In the genomic region with DNA sequence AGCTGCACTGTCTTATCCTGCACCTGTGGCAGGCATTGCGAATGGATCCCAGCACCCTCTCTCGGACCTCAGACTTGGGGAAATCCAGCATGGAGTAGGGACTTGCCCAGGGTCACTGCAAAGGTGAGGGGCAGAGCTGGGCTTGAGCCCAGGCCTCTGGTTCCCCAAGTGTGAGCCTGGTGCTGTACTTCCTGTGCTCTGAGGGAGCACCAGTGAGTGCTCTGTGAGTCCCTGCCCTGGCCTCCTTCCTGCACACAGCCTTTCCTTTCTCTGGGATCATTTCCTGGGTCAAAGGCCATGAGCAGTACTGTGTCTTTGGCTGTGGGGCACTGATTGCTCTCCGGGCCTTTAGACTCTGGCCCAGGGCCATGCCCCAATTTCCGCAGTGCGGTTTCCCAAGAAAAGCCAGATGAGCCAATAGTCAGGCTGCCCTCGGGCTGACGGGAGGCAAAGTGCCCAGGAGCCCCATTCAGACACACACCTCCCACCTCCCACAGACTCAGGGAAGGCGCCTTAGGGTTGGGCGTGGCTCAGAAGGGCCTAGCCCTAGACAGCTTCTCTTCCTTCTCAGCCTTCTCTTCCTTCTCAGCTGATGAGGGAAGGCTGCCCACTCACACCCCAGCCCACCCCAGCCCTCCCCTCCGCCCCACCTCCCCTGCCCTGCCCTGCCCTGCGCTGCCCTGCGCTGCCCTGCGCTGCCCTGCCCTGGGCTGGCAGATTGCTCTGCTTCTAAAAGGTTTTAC, we compare ENCODE assay signal across 1 cellular context.
TF ChIP-seq lines count a peak whose summit lies in the region.

No MANE protein-coding gene starts in this region.

TF ChIP-seq in WTC11, 78 proteins besides CTCF, POLR2A, EP300 and RAD21 (continued from another document):
- no peak for TF ChIP-seq PRDM15 (CRISPR knock-in tag; IDR thresholded peaks at IDR 0.05)
- TF ChIP-seq NFATC4 (CRISPR knock-in tag; IDR thresholded peaks at IDR 0.05): no peak
- no peak for TF ChIP-seq ATF1 (CRISPR knock-in tag; IDR thresholded peaks at IDR 0.05)
- no peak for TF ChIP-seq ZSCAN18 (CRISPR knock-in tag; IDR thresholded peaks at IDR 0.05)
- TF ChIP-seq CREM (CRISPR knock-in tag; IDR thresholded peaks at IDR 0.05): no peak
- no peak for TF ChIP-seq ZNF317 (CRISPR knock-in tag; IDR thresholded peaks at IDR 0.05; ENCODE audit: borderline replicate concordance, low read depth)
- TF ChIP-seq FOXP4 (CRISPR knock-in tag; IDR thresholded peaks at IDR 0.05): no peak
